ENCODE assay signal across 36 cellular contexts in genomic region chr5:13385066-13385465, GRCh38.
"Had no signal": no experiment of that assay in that cellular context is flagged by ENCODE, and none has a peak within 500 bp of the region (broad histone marks: within the 10 kb centered on the region; RNA-seq: fewer than 3 reads in every experiment).

No MANE protein-coding gene starts in this region.

- DNase-seq: Karpas-422, Kasumi-1, MG63, MM.1S, MV-4-11, NCI-H1048, NCI-H1092, NCI-H1092 treated with DMSO at 0.1 percent for 48 hours, NCI-H1105, NCI-H1105 treated with DMSO at 0.1 percent for 48 hours, NCI-H1417, NCI-H1417 treated with DMSO at 0.1 percent for 48 hours, NCI-H1436, NCI-H1436 treated with DMSO at 0.1 percent for 48 hours, NCI-H146, NCI-H1694, NCI-H1694 treated with DMSO at 0.1 percent for 48 hours, NCI-H187, NCI-H187 treated with DMSO at 0.1 percent for 48 hours, NCI-H1930, NCI-H2029, NCI-H2029 treated with DMSO at 0.1 percent for 48 hours, NCI-H2081, NCI-H2081 treated with DMSO at 0.1 percent for 48 hours, NCI-H2107, NCI-H2171, NCI-H2171 treated with DMSO at 0.1 percent for 48 hours, NCI-H2227 treated with DMSO at 0.1 percent for 48 hours, NCI-H226, NCI-H345, NCI-H446, NCI-H446 treated with DMSO at 0.1 percent for 48 hours, NCI-H510A, NCI-H510A treated with DMSO at 0.1 percent for 48 hours, NCI-H524, NCI-H524 treated with DMSO at 0.1 percent for 48 hours had no signal

- H3K27me3 ChIP-seq: MG63 had no signal

- H3K4me3 ChIP-seq: MG63 had no signal

- H3K36me3 ChIP-seq: MG63 had no signal
